25 cellular contexts compared by ENCODE assay signal in the genomic region with DNA sequence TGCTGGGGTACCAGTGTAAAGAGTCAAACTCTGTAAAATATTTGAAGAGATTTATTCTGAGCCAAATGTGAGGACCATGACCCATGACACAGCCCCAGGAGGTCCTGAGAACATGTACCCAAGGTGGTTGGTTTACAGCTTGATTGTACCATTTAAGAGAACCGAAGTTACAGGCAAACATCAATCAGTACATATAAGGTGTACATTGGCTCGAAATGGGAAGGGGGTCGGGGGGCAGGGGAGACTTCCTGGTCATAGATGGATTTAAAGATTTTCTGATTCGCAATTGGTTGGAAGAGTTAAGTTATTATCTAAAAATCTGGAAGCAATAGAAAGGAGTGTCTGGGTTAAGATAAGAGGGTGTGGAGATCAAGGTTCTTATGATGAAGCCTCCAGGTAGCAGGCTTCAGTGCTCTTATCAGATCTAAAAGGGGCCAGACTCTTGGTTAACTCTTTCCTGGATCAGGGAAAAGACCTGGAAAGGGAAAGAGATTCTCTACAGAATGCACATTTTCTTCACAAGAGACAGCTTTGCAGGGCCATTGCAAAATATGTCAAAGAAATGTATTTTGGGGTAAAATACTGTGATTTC.
"Had no signal": no experiment of that assay in that cellular context is flagged by ENCODE, and none has a peak within 500 bp of the region (broad histone marks: within the 10 kb centered on the region; RNA-seq: fewer than 3 reads in every experiment).

No MANE protein-coding gene starts in this region.

- H3K9me3 ChIP-seq: gastrocnemius medialis, left lung, right atrium auricular region, testis, tibial artery, upper lobe of left lung had no signal

- H3K79me2 ChIP-seq: parathyroid adenoma had no signal

- H3K27me3 ChIP-seq: dorsolateral prefrontal cortex, gastrocnemius medialis, left lung, neural progenitor cell, right atrium auricular region, testis, upper lobe of left lung had no signal

- H3K9me3 Mint-ChIP-seq: natural killer cell treated with Interleukin-12 subunit alpha and Interleukin-12 subunit beta and Interleukin-15 and Interleukin-18, amount 100 ng/mL, for 72 hours; stimulated activated memory B cell treated with anti-CD40 and anti-IgM and Interleukin-4, amounts not matched to agents 10 μg/mL and 1 μg/mL and 100 μg/mL, for 72 hours had no signal

- H3K4me3 Mint-ChIP-seq: natural killer cell treated with Interleukin-12 subunit alpha and Interleukin-12 subunit beta and Interleukin-15 and Interleukin-18, amount 100 ng/mL, for 72 hours; neural progenitor cell; stimulated activated memory B cell treated with anti-CD40 and anti-IgM and Interleukin-4, amounts not matched to agents 10 μg/mL and 1 μg/mL and 100 μg/mL, for 72 hours had no signal

- ATAC-seq: gastrocnemius medialis; left lung; natural killer cell treated with Interleukin-12 subunit alpha and Interleukin-12 subunit beta and Interleukin-15 and Interleukin-18, amount 100 ng/mL, for 72 hours; sciatic nerve; stimulated activated memory B cell treated with anti-CD40 and anti-IgM and Interleukin-4, amounts not matched to agents 10 μg/mL and 1 μg/mL and 100 μg/mL, for 72 hours; stimulated activated naive CD8-positive, alpha-beta T cell treated with anti-CD3 and anti-CD28 coated beads, Interleukin-15, Interleukin-2, amounts not matched to agents 100 U/mL and 50 U/mL, for 24 hours had no signal

- H3K4me1 Mint-ChIP-seq: stimulated activated memory B cell treated with anti-CD40 and anti-IgM and Interleukin-4, amounts not matched to agents 10 μg/mL and 1 μg/mL and 100 μg/mL, for 72 hours had no signal

- H3K36me3 Mint-ChIP-seq: natural killer cell treated with Interleukin-12 subunit alpha and Interleukin-12 subunit beta and Interleukin-15 and Interleukin-18, amount 100 ng/mL, for 72 hours; neural progenitor cell; stimulated activated memory B cell treated with anti-CD40 and anti-IgM and Interleukin-4, amounts not matched to agents 10 μg/mL and 1 μg/mL and 100 μg/mL, for 72 hours had no signal

- FAIRE-seq: kidney, urothelium cell line had no signal

- DNase-seq: cerebellar nuclear complex; dorsolateral prefrontal cortex; effector CD4-positive, alpha-beta T cell; foreskin fibroblast; gastrocnemius medialis; head of caudate nucleus; kidney; left lung; mesenchymal stem cell; midbrain; stimulated activated CD4-positive, alpha-beta T cell treated with anti-CD3 and anti-CD28 coated beads, Interleukin-2, amount 100 ng/mL, for 24 hours; stimulated activated CD4-positive, alpha-beta T cell treated with anti-CD3 and anti-CD28 coated beads, Interleukin-4, amount 100 ng/mL, for 24 hours; stimulated activated naive CD8-positive, alpha-beta T cell treated with anti-CD3 and anti-CD28 coated beads, Interleukin-15, Interleukin-2, amounts not matched to agents 100 U/mL and 50 U/mL, for 24 hours; substantia nigra; testis; tibial artery; upper lobe of left lung had no signal

- H3K4me3 ChIP-seq: dorsolateral prefrontal cortex, gastrocnemius medialis, left lung, neural progenitor cell, right atrium auricular region, testis, tibial artery, upper lobe of left lung had no signal

- H3K36me3 ChIP-seq: gastrocnemius medialis, left lung, neural progenitor cell, right atrium auricular region, tibial artery, upper lobe of left lung had no signal

- H3K4me2 ChIP-seq: neural progenitor cell had no signal

- H3K9ac ChIP-seq: neural progenitor cell, parathyroid adenoma had no signal

- H3K27ac Mint-ChIP-seq: neural progenitor cell; progenitor cell of endocrine pancreas; stimulated activated memory B cell treated with anti-CD40 and anti-IgM and Interleukin-4, amounts not matched to agents 10 μg/mL and 1 μg/mL and 100 μg/mL, for 72 hours had no signal

- H3K27ac ChIP-seq: dorsolateral prefrontal cortex, gastrocnemius medialis, left lung, neural progenitor cell, parathyroid adenoma, right atrium auricular region, testis, tibial artery, upper lobe of left lung had no signal

- H3K4me1 ChIP-seq: parathyroid adenoma, testis had no signal
